In genomic region chr17:5464717-5465507, GRCh38 we compare ENCODE assay signal across 1 cellular context.
A peak's percentile ranks its signal among the peaks of the same experiment; 100 is the strongest.
TF ChIP-seq lines count a peak whose summit lies in the region.

No MANE protein-coding gene starts in this region.

TF ChIP-seq in HepG2, 621 proteins besides CTCF, POLR2A, EP300 and RAD21 (continued from another document and continues in another):
- TF ChIP-seq MLXIP (CRISPR knock-in tag; IDR thresholded peaks at IDR 0.05; ENCODE audit: borderline replicate concordance) (no peak), PITX1 (CRISPR knock-in tag; IDR thresholded peaks at IDR 0.05) (peak; percentile 27; the same call in 1 of the 2 replicates), ZNF780A (CRISPR knock-in tag; IDR thresholded peaks at IDR 0.05) (no peak), ASH2L (IDR thresholded peaks at IDR 0.05; ENCODE audit: insufficient read length, low read depth, low read length) (peak; percentile 83), ZBTB14 (CRISPR knock-in tag; IDR thresholded peaks at IDR 0.05) (no peak), KDM2A (CRISPR knock-in tag; IDR thresholded peaks at IDR 0.05; ENCODE audit: borderline replicate concordance, low read depth) (0 out of 2 replicates have a peak, but pooled peaks have one; percentile 22), ZFP36 (IDR thresholded peaks at IDR 0.05; ENCODE audit: borderline replicate concordance, low read depth, low read length, partially characterized antibody) (no peak), DMAP1 (CRISPR knock-in tag; IDR thresholded peaks at IDR 0.05) (peak; percentile 27; the same call in 1 of the 2 replicates), NR2F6 (IDR thresholded peaks at IDR 0.05) (peak; percentile 6; the same call in 1 of the 2 replicates), NR2F6 (CRISPR knock-in tag; IDR thresholded peaks at IDR 0.05) (no peak), KDM6A (CRISPR knock-in tag; IDR thresholded peaks at IDR 0.05; ENCODE audit: low read depth) (0 out of 2 replicates have a peak, but pooled peaks have one; percentile 10), TOPORS (CRISPR knock-in tag; IDR thresholded peaks at IDR 0.05) (no peak), ONECUT2 (CRISPR knock-in tag; IDR thresholded peaks at IDR 0.05) (no peak), SAFB2 (CRISPR knock-in tag; IDR thresholded peaks at IDR 0.05; ENCODE audit: borderline replicate concordance, low read depth) (no peak), ATF1 (CRISPR knock-in tag; IDR thresholded peaks at IDR 0.05) (no peak), ZSCAN5A (CRISPR knock-in tag; IDR thresholded peaks at IDR 0.05; ENCODE audit: borderline replicate concordance) (no peak), ZNF460 (CRISPR knock-in tag; IDR thresholded peaks at IDR 0.05; ENCODE audit: borderline replicate concordance) (no peak), TARDBP (CRISPR knock-in tag; IDR thresholded peaks at IDR 0.05) (no peak), IKZF1 (IDR thresholded peaks at IDR 0.05) (no peak), POLR2G (IDR thresholded peaks at IDR 0.05; ENCODE audit: low read depth, low read length) (no peak; the same call in 1 of the 2 replicates), AHR (CRISPR knock-in tag; IDR thresholded peaks at IDR 0.05) (no peak), TFDP2 (CRISPR knock-in tag; IDR thresholded peaks at IDR 0.05) (no peak; the same call in 1 of the 2 replicates), ZFP91 (CRISPR knock-in tag; IDR thresholded peaks at IDR 0.05; ENCODE audit: borderline replicate concordance) (no peak), MTA1 (CRISPR knock-in tag; IDR thresholded peaks at IDR 0.05; ENCODE audit: borderline replicate concordance) (no peak), ATF5 (CRISPR knock-in tag; IDR thresholded peaks at IDR 0.05; ENCODE audit: low read depth) (no peak), ZNF878 (CRISPR knock-in tag; IDR thresholded peaks at IDR 0.05) (no peak), MAF1 (CRISPR knock-in tag; IDR thresholded peaks at IDR 0.05; ENCODE audit: borderline replicate concordance) (no peak), GRHL1 (CRISPR knock-in tag; conservative IDR thresholded peaks at IDR 0.05) (no peak), ZNF737 (CRISPR knock-in tag; IDR thresholded peaks at IDR 0.05; ENCODE audit: borderline replicate concordance) (no peak), ARID2 (CRISPR knock-in tag; IDR thresholded peaks at IDR 0.05; ENCODE audit: borderline replicate concordance) (no peak), TERF1 (CRISPR knock-in tag; IDR thresholded peaks at IDR 0.05) (no peak), BCL3 (CRISPR knock-in tag; IDR thresholded peaks at IDR 0.05) (no peak), ZC3H4 (CRISPR knock-in tag; IDR thresholded peaks at IDR 0.05; ENCODE audit: borderline replicate concordance) (no peak), PRPF4 (IDR thresholded peaks at IDR 0.05; ENCODE audit: low read depth, low read length, poor library complexity, severe bottlenecking) (no peak), HMGXB3 (CRISPR knock-in tag; IDR thresholded peaks at IDR 0.05; ENCODE audit: borderline replicate concordance) (no peak), CBX5 (CRISPR knock-in tag; IDR thresholded peaks at IDR 0.05; ENCODE audit: borderline replicate concordance) (no peak), PAXIP1 (CRISPR knock-in tag; conservative IDR thresholded peaks at IDR 0.05) (peak; percentile 77)
